Comparison of ENCODE assay signal across 34 cellular contexts in the genomic region with DNA sequence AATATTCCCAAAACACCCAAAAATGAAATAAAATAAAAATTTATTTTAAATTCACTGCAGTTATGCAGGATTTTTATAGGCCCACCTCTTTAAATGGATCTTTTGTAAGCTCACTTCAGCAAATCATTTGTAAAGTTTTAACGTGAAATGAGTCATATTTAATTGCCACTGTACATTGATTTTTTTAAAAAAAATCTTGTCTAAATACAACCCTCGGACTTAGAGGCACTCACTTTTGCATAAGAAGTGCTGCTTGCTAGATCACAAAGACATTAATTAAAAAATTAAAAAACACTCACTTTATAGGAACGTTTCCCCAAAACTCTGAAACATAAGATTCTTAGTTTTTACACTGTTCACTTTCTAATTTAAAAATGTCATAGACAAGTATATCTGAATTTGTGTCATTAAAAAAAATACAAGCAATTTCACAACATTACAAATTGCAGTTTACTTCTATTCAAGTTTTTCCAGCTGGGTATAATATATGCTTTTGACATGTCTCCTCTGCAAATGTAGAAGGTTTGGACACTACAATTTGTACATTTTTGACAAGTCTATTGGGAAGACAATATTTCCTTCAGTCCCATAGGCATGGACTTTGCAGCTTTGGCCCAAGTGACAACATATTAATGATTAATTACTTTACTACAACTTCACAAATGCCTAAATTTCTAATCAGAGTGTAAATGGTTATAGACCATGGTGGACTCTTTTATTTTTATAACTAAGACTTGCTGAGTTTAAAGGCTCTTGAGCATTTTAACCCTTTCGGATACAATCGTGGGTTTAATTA.
"Had no signal": no experiment of that assay in that cellular context is flagged by ENCODE, and none has a peak within 500 bp of the region (broad histone marks: within the 10 kb centered on the region; RNA-seq: fewer than 3 reads in every experiment).

No MANE protein-coding gene starts in this region.

- H3K9me3 ChIP-seq: adrenal gland, body of pancreas, breast epithelium had no signal

- H3K36me3 ChIP-seq: adrenal gland, brain microvascular endothelial cell, breast epithelium had no signal

- FAIRE-seq: astrocyte, TTC549 had no signal

- H3K4me1 ChIP-seq: adrenal gland, body of pancreas, breast epithelium had no signal

- H3K27ac ChIP-seq: adrenal gland, body of pancreas, brain microvascular endothelial cell, breast epithelium, VCaP had no signal

- DNase-seq: activated B cell treated with CpG ODN at 0.5 μM for 24 hours; activated CD4-positive, alpha-beta memory T cell treated with anti-CD3 and anti-CD28 coated beads for 36 hours; activated CD4-positive, alpha-beta T cell treated with anti-CD3 and anti-CD28 coated beads for 4 hours; activated CD4-positive, alpha-beta T cell treated with anti-CD3 and anti-CD28 coated beads, Interleukin-2, amount 10 ng/mL, durations not matched to agents 24 days and 14 days; activated CD4-positive, alpha-beta T cell treated with anti-CD3 and anti-CD28 coated beads, Interleukin-2, amount 50 U/mL, for 1 hour; activated CD4-positive, alpha-beta T cell treated with anti-CD3 and anti-CD28 coated beads, Interleukin-2, amount 50 U/mL, for 4 hours; activated CD4-positive, CD25-positive, alpha-beta regulatory T cell treated with anti-CD3 and anti-CD28 coated beads, Interleukin-2, amount 50 U/mL, for 72 hours; activated CD8-positive, alpha-beta memory T cell treated with anti-CD3 and anti-CD28 coated beads, Interleukin-2, amount 50 U/mL, for 4 hours; activated CD8-positive, alpha-beta T cell treated with anti-CD3 and anti-CD28 coated beads for 36 hours; activated effector memory CD4-positive, alpha-beta T cell treated with anti-CD3 and anti-CD28 coated beads, Interleukin-2, amount 50 U/mL, for 16 hours; activated gamma-delta T cell treated with Interleukin-2 at 50 U/mL for 16 hours; activated naive CD4-positive, alpha-beta T cell; activated naive CD4-positive, alpha-beta T cell treated with anti-CD3 and anti-CD28 coated beads for 36 hours; activated naive CD4-positive, alpha-beta T cell treated with anti-CD3 and anti-CD28 coated beads, Interleukin-2, amount 50 U/mL, for 16 hours; activated naive CD8-positive, alpha-beta T cell treated with anti-CD3 and anti-CD28 coated beads for 36 hours; activated T-cell treated with anti-CD3 and anti-CD28 coated beads for 4 hours; activated T-cell treated with anti-CD3 and anti-CD28 coated beads, Interleukin-2, amount 50 U/mL, for 1 hour; activated T-cell treated with anti-CD3 and anti-CD28 coated beads, Interleukin-2, amount 50 U/mL, for 4 hours; activated T-cell treated with anti-CD3 and anti-CD28 coated beads, Interleukin-2, amount 50 U/mL, for 72 hours; adrenal gland; amniotic stem cell; aorta; body of pancreas; brain microvascular endothelial cell; central memory CD4-positive, alpha-beta T cell; T-helper 1 cell; T-helper 2 cell; T-helper 9 cell had no signal

- H3K27me3 ChIP-seq: adrenal gland, body of pancreas, brain microvascular endothelial cell, breast epithelium had no signal

- H3K4me3 ChIP-seq: adrenal gland, body of pancreas, breast epithelium had no signal

- ATAC-seq: activated CD8-positive, alpha-beta T cell treated with anti-CD3 and anti-CD28 coated beads for 36 hours; activated naive CD4-positive, alpha-beta T cell treated with anti-CD3 and anti-CD28 coated beads, Interleukin-2, amount 50 U/mL, for 72 hours; activated T-cell treated with anti-CD3 and anti-CD28 coated beads, Interleukin-2, amount 50 U/mL, for 4 hours; activated T-cell treated with anti-CD3 and anti-CD28 coated beads, Interleukin-2, amount 50 U/mL, for 72 hours; activated T-helper 17 cell treated with anti-CD3 and anti-CD28 coated beads, Interleukin-2, amount 50 U/mL, for 72 hours; body of pancreas had no signal
